ENCODE assay signal across 19 cellular contexts in the genomic region with DNA sequence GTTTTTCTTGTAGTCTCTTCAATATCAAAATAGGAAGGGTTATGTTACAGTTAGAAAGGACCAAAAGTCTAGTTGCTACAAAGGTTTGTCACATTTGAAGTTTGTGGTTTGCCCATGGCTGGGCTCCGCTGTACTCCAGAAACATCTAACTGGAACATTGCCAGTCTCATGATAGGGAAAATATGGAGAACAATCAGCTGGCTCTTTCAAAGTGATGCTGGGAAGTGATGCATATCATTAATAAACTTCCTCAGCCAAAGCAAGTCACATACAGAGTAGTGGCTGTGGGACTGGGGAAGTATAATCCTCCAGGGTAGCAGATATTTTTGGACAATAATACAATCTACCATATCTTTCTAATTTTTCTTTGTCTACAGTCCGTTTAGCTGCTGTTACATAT. TPM values are rescaled to one million over a fixed set of nuclear protein-coding genes. Genes with fewer than 3 reads are reported as not detected.
A peak's percentile ranks its signal among the peaks of the same experiment; 100 is the strongest.
DNase-seq lines count a peak whose midpoint lies in the region; ATAC-seq and TF ChIP-seq lines count a peak whose summit lies in the region.
"Had no signal": no experiment of that assay in that cellular context is flagged by ENCODE, and none has a peak within 500 bp of the region (broad histone marks: within the 10 kb centered on the region; RNA-seq: fewer than 3 reads in every experiment).

No MANE protein-coding gene starts in this region.

- TF ChIP-seq POLR2A in heart left ventricle (IDR thresholded peaks at IDR 0.05), result no peak

- no peak overlapping the region for H3K4me2 ChIP-seq in fibroblast of lung (ENCODE audit: extremely low read depth, insufficient read depth, low read length)

- H3K27me3 ChIP-seq in right cardiac atrium (ENCODE audit: control insufficient read depth, insufficient read depth), result no peaks in the 10 kb centered on the region
- no peaks in the 10 kb centered on the region for H3K27me3 ChIP-seq in heart left ventricle
- H3K27me3 ChIP-seq in fibroblast of lung (ENCODE audit: control insufficient read depth, insufficient read depth, low read length), result no peaks in the 10 kb centered on the region

- no peak overlapping the region for H2AFZ ChIP-seq in fibroblast of lung (ENCODE audit: low read length)

- H3K27ac ChIP-seq in right cardiac atrium (ENCODE audit: low read length), result no peak overlapping the region
- H3K27ac ChIP-seq in heart left ventricle, result no peak overlapping the region
- H3K27ac ChIP-seq in fibroblast of lung (ENCODE audit: insufficient read depth, low read length), result no peak overlapping the region
- H3K27ac ChIP-seq: psoas muscle had no signal

- H4K20me1 ChIP-seq in fibroblast of lung (ENCODE audit: control insufficient read depth, extremely low read depth, insufficient read depth, low read length), result no peaks in the 10 kb centered on the region

- DNase-seq in right cardiac atrium, result no peak
- no peak for DNase-seq in heart left ventricle
- peak; percentile 27 to 41 for DNase-seq in fibroblast of lung (ENCODE audit: low read depth in 2 of 2)
- DNase-seq in COLO668 (lab: John Stamatoyannopoulos, UW; ENCODE audit: unreplicated experiment), result no peak
- DNase-seq in NCI-H2171 (lab: John Stamatoyannopoulos, UW), result no peak
- DNase-seq in D341Med (ENCODE audit: low spot score), result no peak
- DNase-seq: activated CD4-positive, alpha-beta T cell treated with anti-CD3 and anti-CD28 coated beads, Interleukin-2, amount 50 U/mL, for 4 hours; activated T-cell treated with anti-CD3 and anti-CD28 coated beads, Interleukin-2, amount 50 U/mL, for 4 hours; central memory CD4-positive, alpha-beta T cell; HCEC 1CT; MM.1S; naive thymus-derived CD4-positive, alpha-beta T cell; NCI-H1930; NCI-H526 treated with DMSO at 0.1 percent for 48 hours; PC-3; psoas muscle; stimulated activated CD4-positive, alpha-beta T cell treated with anti-CD3 and anti-CD28 coated beads, Interleukin-12 subunit alpha, Interleukin-12 subunit beta, amount 100 ng/mL, for 4 hours; stimulated activated naive CD8-positive, alpha-beta T cell treated with anti-CD3 and anti-CD28 coated beads, Interleukin-15, Interleukin-2, amounts not matched to agents 100 U/mL and 50 U/mL, for 24 hours had no signal

- WGBS in right cardiac atrium, result 27% methylated on average over 2 of the region's 2 CpGs
- 37 to 45% (median 40%) methylated on average over 2 of the region's 2 CpGs for WGBS in heart left ventricle, 4 donors

- peaks cover 3% of the 10 kb centered on the region for H3K79me2 ChIP-seq in fibroblast of lung (ENCODE audit: control insufficient read depth, insufficient read depth, low read length)

- no peak overlapping the region for H3K9ac ChIP-seq in fibroblast of lung (ENCODE audit: insufficient read depth, low read length)

- intact Hi-C loops in right cardiac atrium (cut with DNase I) (no loop called here), heart left ventricle (cut with DNase I) (no loop called here)

- H3K4me1 ChIP-seq in right cardiac atrium (ENCODE audit: control insufficient read depth, insufficient read depth, low read length) (no peaks in the 10 kb centered on the region), heart left ventricle (peaks cover 0 to 10% (median 0%) of the 10 kb centered on the region in 12 donors), fibroblast of lung (ENCODE audit: control insufficient read depth, extremely low read depth, insufficient read depth, low read length) (no peaks in the 10 kb centered on the region)
- H3K4me1 ChIP-seq: psoas muscle had no signal

- ATAC-seq in right cardiac atrium, result peak; percentile 51 to 79
- no peak for ATAC-seq in heart left ventricle
- ATAC-seq: naive thymus-derived CD4-positive, alpha-beta T cell; PC-3; psoas muscle; stimulated activated naive CD8-positive, alpha-beta T cell treated with anti-CD3 and anti-CD28 coated beads, Interleukin-15, Interleukin-2, amounts not matched to agents 100 U/mL and 50 U/mL, for 24 hours had no signal

- peaks cover 0 to 52% (median 47%) of the 10 kb centered on the region in 9 donors for H3K36me3 ChIP-seq in heart left ventricle
- peaks cover 13% of the 10 kb centered on the region for H3K36me3 ChIP-seq in fibroblast of lung (ENCODE audit: control insufficient read depth, insufficient read depth, low read length)

- H3K9me3 ChIP-seq in right cardiac atrium (ENCODE audit: control insufficient read depth, low read length) (no peaks in the 10 kb centered on the region), heart left ventricle (no peaks in the 10 kb centered on the region), fibroblast of lung (ENCODE audit: control insufficient read depth, insufficient read depth, low read depth, low read length) (no peaks in the 10 kb centered on the region)
- H3K9me3 ChIP-seq: psoas muscle had no signal

- H3K4me3 ChIP-seq in right cardiac atrium (ENCODE audit: low read length) (no peak overlapping the region), heart left ventricle (no peak overlapping the region), fibroblast of lung (replicated peaks in 1 of 4; ENCODE audit: control extremely low read depth in 1 of 4, insufficient read depth in 1 of 4, low read depth in 3 of 4, low read length in 4 of 4) (no peak overlapping the region)
- H3K4me3 ChIP-seq: lung, psoas muscle had no signal

- TF ChIP-seq CTCF in heart left ventricle (IDR thresholded peaks at IDR 0.05) (no peak), fibroblast of lung (conservative IDR thresholded peaks at IDR 0.05 in 1 of 2, IDR thresholded peaks at IDR 0.05 in 1 of 2; ENCODE audit: low read depth in 1 of 2, low read length in 2 of 2) (no peak)

RNA-seq across cellular contexts. Expression of a gene that starts 8.8 kb away (rescaled TPM):
- 100 to 1,000 TPM; 380 to 468 (median 414) TPM for total RNA-seq in right cardiac atrium
- polyA plus RNA-seq in right cardiac atrium, result 530 TPM
- total RNA-seq in heart left ventricle, result 100 to 1,000 TPM; 336 to 441 (median 407) TPM
- 100 to 1,000 TPM; 375 to 824 TPM for polyA plus RNA-seq in heart left ventricle
- 207 and 256 TPM in 2 replicates for total RNA-seq in fibroblast of lung
- 631 and 647 TPM in 2 replicates for polyA plus RNA-seq in fibroblast of lung
- polyA plus RNA-seq in fibroblast of lung (2012), result 781 and 796 TPM in 2 replicates
- 73.6 and 84.5 TPM in 2 replicates for polyA minus RNA-seq in fibroblast of lung (ENCODE audit: low replicate concordance)

RNA-seq across cellular contexts. Expression of a gene that starts 58.4 kb away (rescaled TPM):
- total RNA-seq in right cardiac atrium (10 to 100 TPM; 13.3 to 16.5 (median 15.1) TPM), heart left ventricle (10 to 100 TPM; 10.3 to 14.9 (median 11.4) TPM), fibroblast of lung (29.7 and 31.1 TPM in 2 replicates)
- polyA plus RNA-seq in right cardiac atrium (15.4 TPM), heart left ventricle (1 to 10 TPM; 6.2 to 8.6 TPM), fibroblast of lung (10.4 and 15.0 TPM in 2 replicates)
- polyA plus RNA-seq in fibroblast of lung (2012), result 7.4 and 8.8 TPM in 2 replicates
- 1.9 TPM in 1 of 2 replicates, not detected in the other for polyA minus RNA-seq in fibroblast of lung (ENCODE audit: low replicate concordance)

RNA-seq across cellular contexts. Expression of a gene that starts 58.5 kb away (rescaled TPM):
- total RNA-seq in right cardiac atrium (10 to 100 TPM in 3 of 4 donors, 1 to 10 TPM in 1; 9.1 to 13.4 (median 11.7) TPM), heart left ventricle (10 to 100 TPM in 5 of 9 donors, 1 to 10 TPM in 4; 6.7 to 12.5 (median 10.2) TPM), fibroblast of lung (17.0 and 20.8 TPM in 2 replicates)
- polyA plus RNA-seq in right cardiac atrium (3.4 TPM), heart left ventricle (1 to 10 TPM; 2.3 to 7.7 TPM), fibroblast of lung (13.2 and 19.5 TPM in 2 replicates)
- 8.1 and 11.7 TPM in 2 replicates for polyA plus RNA-seq in fibroblast of lung (2012)
- 1.1 and 3.1 TPM in 2 replicates for polyA minus RNA-seq in fibroblast of lung (ENCODE audit: low replicate concordance)

RNA-seq across cellular contexts. Expression of a gene that starts 58.5 kb away (rescaled TPM):
- total RNA-seq in right cardiac atrium (not detected), heart left ventricle (under 1 TPM in 1 of 9 donors, not detected in 8; 0.18 TPM), fibroblast of lung (0.77 and 1.5 TPM in 2 replicates)
- polyA plus RNA-seq in right cardiac atrium (0.14 TPM), heart left ventricle (under 1 TPM in 1 of 2 donors, not detected in 1; 0.06 TPM), fibroblast of lung (7.4 and 8.7 TPM in 2 replicates)
- 14.8 and 15.7 TPM in 2 replicates for polyA plus RNA-seq in fibroblast of lung (2012)
- 2.6 and 3.5 TPM in 2 replicates for polyA minus RNA-seq in fibroblast of lung (ENCODE audit: low replicate concordance)
- polyA plus RNA-seq: naive thymus-derived CD4-positive, alpha-beta T cell had no signal

Comparison
In these comparisons a context has a peak if more than half of its experiments do, and no peak if none do; other contexts are left out.
1. ATAC-seq: peak in right cardiac atrium (2 of 2); none in heart left ventricle (0 of 4).
2. DNase-seq: peak in fibroblast of lung (2 of 2); none in right cardiac atrium (0 of 3), heart left ventricle (0 of 5), COLO668 (single experiment), NCI-H2171 (single experiment) and D341Med (single experiment).